In genomic region chr22:40116496-40117200, GRCh38 we compare ENCODE assay signal across 14 cellular contexts.
A peak's percentile ranks its signal among the peaks of the same experiment; 100 is the strongest.
DNase-seq lines count a peak whose midpoint lies in the region; ATAC-seq, FAIRE-seq and TF ChIP-seq lines count a peak whose summit lies in the region.
"Had no signal": no experiment of that assay in that cellular context is flagged by ENCODE, and none has a peak within 500 bp of the region (broad histone marks: within the 10 kb centered on the region; RNA-seq: fewer than 3 reads in every experiment).

No MANE protein-coding gene starts in this region.

- peaks cover 6% of the 10 kb centered on the region for H4K20me1 ChIP-seq in GM23338 (replicated peaks; ENCODE audit: insufficient read depth)

- H3K27ac ChIP-seq in GM23338 (ENCODE audit: low read depth), result no peak overlapping the region

- no peak overlapping the region for H3K4me2 ChIP-seq in GM23338

- no peaks in the 10 kb centered on the region for H3K4me1 ChIP-seq in GM23338 (ENCODE audit: insufficient read depth)

- POLR2A ChIA-PET in naive thymus-derived CD8-positive, alpha-beta T cell (lab: Charles Lee), result interaction anchor here (0.9 to 3.8 kb wide), 5 partner anchors 9 to 230 kb away, joined by 3 to 31 read pairs (median 3); partner anchors contain the start of genes ADSL and TNRC6B

- H3K9me3 Mint-ChIP-seq in GM23338, result no peaks in the 10 kb centered on the region
- no peaks in the 10 kb centered on the region for H3K9me3 Mint-ChIP-seq in naive thymus-derived CD8-positive, alpha-beta T cell

- H3K36me3 Mint-ChIP-seq in GM23338 (ENCODE audit: low read depth), result no peaks in the 10 kb centered on the region
- H3K36me3 Mint-ChIP-seq in naive thymus-derived CD8-positive, alpha-beta T cell, result peaks cover 0 to 25% (median 9%) of the 10 kb centered on the region in 3 donors

- no peaks in the 10 kb centered on the region for H3F3A ChIP-seq in GM23338 (replicated peaks; ENCODE audit: low read depth)

- no peak overlapping the region for H3K4me3 ChIP-seq in GM23338
- H3K4me3 ChIP-seq: GM12878 had no signal

- peak; percentile 29; the same call in 1 of the 3 replicates for ATAC-seq in GM23338
- peak; percentile 92 to 94 for ATAC-seq in naive thymus-derived CD8-positive, alpha-beta T cell
- ATAC-seq: esophagus mucosa, GM12878, Right ventricle myocardium inferior had no signal

- no peaks in the 10 kb centered on the region for H3K9me2 ChIP-seq in GM23338 (ENCODE audit: insufficient read depth)

- no peak for TF ChIP-seq CTCF in GM23338 (conservative IDR thresholded peaks at IDR 0.05; ENCODE audit: low read depth in 2 of 2)

- FAIRE-seq in HTR-8/SVneo (lab: Jason Lieb, UNC), result no peak
- no peak for FAIRE-seq in urothelium cell line (lab: Jason Lieb, UNC)
- FAIRE-seq: GM12878 had no signal

- no peak overlapping the region for H3K4me3 Mint-ChIP-seq in GM23338
- H3K4me3 Mint-ChIP-seq in naive thymus-derived CD8-positive, alpha-beta T cell, result peak overlapping the region; percentile 37 to 86 (median 72)

- 0 out of 2 replicates have a peak, but pooled peaks cover 7% of the 10 kb centered on the region for H3K79me2 ChIP-seq in GM23338 (replicated peaks; ENCODE audit: insufficient read depth)

- H3K4me1 Mint-ChIP-seq in GM23338, result peaks cover 6% of the 10 kb centered on the region
- H3K4me1 Mint-ChIP-seq in naive thymus-derived CD8-positive, alpha-beta T cell, result peaks cover 43 to 93% (median 88%) of the 10 kb centered on the region in 4 donors

- H3K27ac Mint-ChIP-seq in GM23338, result no peak overlapping the region
- H3K27ac Mint-ChIP-seq in naive thymus-derived CD8-positive, alpha-beta T cell, result peak overlapping the region; percentile 81 to 98 (median 90)

- H3K27me3 Mint-ChIP-seq in GM23338 (ENCODE audit: insufficient read depth, low read depth, poor library complexity), result peaks cover 6% of the 10 kb centered on the region
- no peaks in the 10 kb centered on the region for H3K27me3 Mint-ChIP-seq in naive thymus-derived CD8-positive, alpha-beta T cell

- no peak for DNase-seq in GM23338 (ENCODE audit: low spot score)
- peak; percentile 11 for DNase-seq in activated CD4-positive, alpha-beta T cell treated with anti-CD3 and anti-CD28 coated beads for 1 hour
- DNase-seq in activated gamma-delta T cell treated with anti-CD3 and anti-CD28 coated beads, Interleukin-2, amount 50 U/mL, for 16 hours (ENCODE audit: low read depth), result peak; percentile 5
- peak; percentile 19 to 89 (median 74) for DNase-seq in naive thymus-derived CD8-positive, alpha-beta T cell
- no peak for DNase-seq in amygdala (lab: John Stamatoyannopoulos, UW)
- no peak for DNase-seq in hepatic stellate cell (ENCODE audit: low spot score)
- DNase-seq in HTR-8/SVneo (ENCODE audit: insufficient read length, low spot score), result no peak
- DNase-seq in urothelium cell line (ENCODE audit: low spot score), result no peak
- DNase-seq: C1 segment of cervical spinal cord, MM.1S, NCI-H2171 treated with DMSO at 0.1 percent for 48 hours had no signal

- H3K27me3 ChIP-seq in GM23338 (ENCODE audit: insufficient read depth), result no peaks in the 10 kb centered on the region

- H2AFZ ChIP-seq in GM23338, result no peak overlapping the region

- no peaks in the 10 kb centered on the region for H3K36me3 ChIP-seq in GM23338 (ENCODE audit: insufficient read depth)

TF ChIP-seq in GM23338, 12 proteins besides CTCF, POLR2A, EP300 and RAD21:
- no peak for TF ChIP-seq CREB1 (CRISPR knock-in tag; IDR thresholded peaks at IDR 0.05; ENCODE audit: low read depth)
- TF ChIP-seq, protein P1, sequence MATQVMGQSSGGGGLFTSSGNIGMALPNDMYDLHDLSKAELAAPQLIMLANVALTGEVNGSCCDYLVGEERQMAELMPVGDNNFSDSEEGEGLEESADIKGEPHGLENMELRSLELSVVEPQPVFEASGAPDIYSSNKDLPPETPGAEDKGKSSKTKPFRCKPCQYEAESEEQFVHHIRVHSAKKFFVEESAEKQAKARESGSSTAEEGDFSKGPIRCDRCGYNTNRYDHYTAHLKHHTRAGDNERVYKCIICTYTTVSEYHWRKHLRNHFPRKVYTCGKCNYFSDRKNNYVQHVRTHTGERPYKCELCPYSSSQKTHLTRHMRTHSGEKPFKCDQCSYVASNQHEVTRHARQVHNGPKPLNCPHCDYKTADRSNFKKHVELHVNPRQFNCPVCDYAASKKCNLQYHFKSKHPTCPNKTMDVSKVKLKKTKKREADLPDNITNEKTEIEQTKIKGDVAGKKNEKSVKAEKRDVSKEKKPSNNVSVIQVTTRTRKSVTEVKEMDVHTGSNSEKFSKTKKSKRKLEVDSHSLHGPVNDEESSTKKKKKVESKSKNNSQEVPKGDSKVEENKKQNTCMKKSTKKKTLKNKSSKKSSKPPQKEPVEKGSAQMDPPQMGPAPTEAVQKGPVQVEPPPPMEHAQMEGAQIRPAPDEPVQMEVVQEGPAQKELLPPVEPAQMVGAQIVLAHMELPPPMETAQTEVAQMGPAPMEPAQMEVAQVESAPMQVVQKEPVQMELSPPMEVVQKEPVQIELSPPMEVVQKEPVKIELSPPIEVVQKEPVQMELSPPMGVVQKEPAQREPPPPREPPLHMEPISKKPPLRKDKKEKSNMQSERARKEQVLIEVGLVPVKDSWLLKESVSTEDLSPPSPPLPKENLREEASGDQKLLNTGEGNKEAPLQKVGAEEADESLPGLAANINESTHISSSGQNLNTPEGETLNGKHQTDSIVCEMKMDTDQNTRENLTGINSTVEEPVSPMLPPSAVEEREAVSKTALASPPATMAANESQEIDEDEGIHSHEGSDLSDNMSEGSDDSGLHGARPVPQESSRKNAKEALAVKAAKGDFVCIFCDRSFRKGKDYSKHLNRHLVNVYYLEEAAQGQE (IDR thresholded peaks at IDR 0.05; ENCODE audit: unreplicated experiment), result no peak
- TF ChIP-seq POLR2AphosphoS5 (IDR thresholded peaks at IDR 0.05; ENCODE audit: low read depth), result no peak
- TF ChIP-seq ZNF331 (CRISPR knock-in tag; IDR thresholded peaks at IDR 0.05; ENCODE audit: low read depth), result no peak
- TF ChIP-seq ZNF114 (CRISPR knock-in tag; IDR thresholded peaks at IDR 0.05), result no peak
- TF ChIP-seq ZNF462 (CRISPR knock-in tag; IDR thresholded peaks at IDR 0.05), result no peak
- no peak for TF ChIP-seq NANOG (IDR thresholded peaks at IDR 0.05; ENCODE audit: borderline replicate concordance)
- TF ChIP-seq EZH2phosphoT487 (IDR thresholded peaks at IDR 0.05; ENCODE audit: unreplicated experiment), result no peak

Comparison
In these comparisons a context has a peak if more than half of its experiments do, and no peak if none do; other contexts are left out.
1. DNase-seq: peak in activated CD4-positive, alpha-beta T cell treated with anti-CD3 and anti-CD28 coated beads for 1 hour (single experiment), activated gamma-delta T cell treated with anti-CD3 and anti-CD28 coated beads, Interleukin-2, amount 50 U/mL, for 16 hours (single experiment) and naive thymus-derived CD8-positive, alpha-beta T cell (10 of 10); none in GM23338 (single experiment), amygdala (0 of 56), hepatic stellate cell (single experiment), HTR-8/SVneo (single experiment) and urothelium cell line (single experiment).